ENCODE assay signal across 9 cellular contexts in the genomic region with DNA sequence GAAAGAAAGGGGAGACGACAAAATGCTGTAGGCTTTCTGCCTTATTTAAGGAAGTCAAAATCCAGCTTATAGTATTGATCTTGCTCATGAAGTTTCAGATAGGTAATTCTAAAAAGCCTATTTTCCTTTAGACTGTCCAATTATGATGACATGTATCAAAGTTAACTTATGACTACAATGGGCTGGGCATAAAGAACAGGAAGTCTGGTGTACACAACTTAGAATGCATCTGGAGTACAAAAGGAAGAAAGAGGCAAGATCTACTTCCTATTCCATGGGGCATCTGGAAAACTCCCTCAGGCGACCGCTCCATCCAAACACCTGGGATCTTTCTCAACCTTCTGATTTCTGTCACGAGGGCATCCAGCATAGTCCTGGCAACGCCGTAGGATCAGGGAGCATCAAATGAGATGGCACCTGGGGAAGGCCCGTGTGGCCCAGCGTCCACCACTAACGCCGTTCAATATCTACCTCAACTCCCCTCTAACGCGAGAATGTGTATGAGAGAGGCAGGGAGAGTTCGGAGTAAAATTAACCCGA. TPM values are rescaled to one million over a fixed set of nuclear protein-coding genes. Genes with fewer than 3 reads are reported as not detected.
DNase-seq lines count a peak whose midpoint lies in the region; ATAC-seq and TF ChIP-seq lines count a peak whose summit lies in the region.
"Had no signal": no experiment of that assay in that cellular context is flagged by ENCODE, and none has a peak within 500 bp of the region (broad histone marks: within the 10 kb centered on the region; RNA-seq: fewer than 3 reads in every experiment).

No MANE protein-coding gene starts in this region.

- H3K27ac Mint-ChIP-seq in naive thymus-derived CD4-positive, alpha-beta T cell: peak overlapping the region; percentile 71 to 96 (median 92)

- H3K4me1 Mint-ChIP-seq in naive thymus-derived CD4-positive, alpha-beta T cell: peaks cover 38 to 73% (median 61%) of the 10 kb centered on the region in 7 donors

- H3K27ac ChIP-seq in OCI-LY1 (ENCODE audit: low read depth, low read length, poor library complexity, severe bottlenecking): no peak overlapping the region
- H3K27ac ChIP-seq in effector memory CD4-positive, alpha-beta T cell (ENCODE audit: insufficient read depth, low read length, poor library complexity, severe bottlenecking): peak overlapping the region; percentile 62
- H3K27ac ChIP-seq in naive thymus-derived CD4-positive, alpha-beta T cell (ENCODE audit: low read depth, low read length): peak overlapping the region; percentile 77

- no peaks in the 10 kb centered on the region for H4K20me1 ChIP-seq in OCI-LY1 (ENCODE audit: insufficient read depth, low read length)

- H3K36me3 Mint-ChIP-seq in naive thymus-derived CD4-positive, alpha-beta T cell: peaks cover 0 to 36% (median 16%) of the 10 kb centered on the region in 5 donors

- peak; percentile 3 for ATAC-seq in HG02678 (IDR thresholded peaks at IDR 0.05; ENCODE audit: unreplicated experiment)
- ATAC-seq in naive thymus-derived CD4-positive, alpha-beta T cell: peak; percentile 16

- H3K4me3 Mint-ChIP-seq in naive thymus-derived CD4-positive, alpha-beta T cell: peak overlapping the region; percentile 86 to 99 (median 92)

- peaks cover 19% of the 10 kb centered on the region for H3K4me1 ChIP-seq in OCI-LY1 (ENCODE audit: insufficient read depth, low read length, severe bottlenecking)
- H3K4me1 ChIP-seq in effector memory CD4-positive, alpha-beta T cell (ENCODE audit: control insufficient read depth, insufficient read depth, low read length, poor library complexity, severe bottlenecking): no peaks in the 10 kb centered on the region
- H3K4me1 ChIP-seq in naive thymus-derived CD4-positive, alpha-beta T cell (ENCODE audit: control insufficient read depth in 2 of 2, insufficient read depth in 2 of 2, low read length in 2 of 2): peaks cover 18 to 21% of the 10 kb centered on the region in 2 donors

- no peaks in the 10 kb centered on the region for H3K27me3 Mint-ChIP-seq in naive thymus-derived CD4-positive, alpha-beta T cell

- peaks cover 0 to 6% (median 0%) of the 10 kb centered on the region in 11 donors for H3K9me3 Mint-ChIP-seq in naive thymus-derived CD4-positive, alpha-beta T cell

- peaks cover 38% of the 10 kb centered on the region for H3K79me2 ChIP-seq in OCI-LY1 (ENCODE audit: insufficient read depth, low read length)

- no peaks in the 10 kb centered on the region for H3F3A ChIP-seq in OCI-LY1 (ENCODE audit: insufficient read depth, low read length)

- peak; percentile 63 for DNase-seq in NCI-H2227 (lab: John Stamatoyannopoulos, UW; ENCODE audit: unreplicated experiment)
- no peak for DNase-seq in NCI-H2227 treated with DMSO at 0.1 percent for 48 hours (lab: John Stamatoyannopoulos, UW)
- DNase-seq in effector memory CD4-positive, alpha-beta T cell: no peak
- DNase-seq in naive thymus-derived CD4-positive, alpha-beta T cell: no peak
- DNase-seq in effector CD4-positive, alpha-beta T cell: no peak
- no peak for DNase-seq in RPMI8226

- intact Hi-C loops in naive thymus-derived CD4-positive, alpha-beta T cell (cut with micrococcal nuclease): loop anchor here (1.0 to 2.0 kb wide), 9 partner anchors 33 to 1540 kb away; a partner anchor contains a TSS

- no peak for TF ChIP-seq CTCF in OCI-LY1 (IDR thresholded peaks at IDR 0.05; ENCODE audit: low read length)

- no peaks in the 10 kb centered on the region for H3K9me3 ChIP-seq in OCI-LY1 (ENCODE audit: low read length)
- no peaks in the 10 kb centered on the region for H3K9me3 ChIP-seq in effector memory CD4-positive, alpha-beta T cell (ENCODE audit: control insufficient read depth, low read length)
- no peaks in the 10 kb centered on the region for H3K9me3 ChIP-seq in naive thymus-derived CD4-positive, alpha-beta T cell (ENCODE audit: control insufficient read depth in 2 of 3, low read length in 3 of 3)

- no peak overlapping the region for H2AFZ ChIP-seq in OCI-LY1 (ENCODE audit: low read length)

- H3K4me2 ChIP-seq in OCI-LY1 (ENCODE audit: low read length): peak overlapping the region; percentile 77

- no peaks in the 10 kb centered on the region for H3K27me3 ChIP-seq in OCI-LY1 (ENCODE audit: insufficient read depth, low read length)
- H3K27me3 ChIP-seq in effector memory CD4-positive, alpha-beta T cell (replicated peaks; ENCODE audit: control insufficient read depth, insufficient read depth, low read length, poor library complexity, severe bottlenecking): no peaks in the 10 kb centered on the region
- no peaks in the 10 kb centered on the region for H3K27me3 ChIP-seq in naive thymus-derived CD4-positive, alpha-beta T cell (ENCODE audit: control insufficient read depth in 2 of 2, insufficient read depth in 2 of 2, low read length in 2 of 2)

- POLR2A ChIA-PET in naive thymus-derived CD4-positive, alpha-beta T cell (lab: Charles Lee): interaction anchor here (0.7 kb wide), 1 partner anchor 75 kb away, joined by 4 read pairs; a partner anchor contains a TSS

- H3K9ac ChIP-seq in OCI-LY1 (ENCODE audit: low read length): peak overlapping the region; percentile 74

- peak overlapping the region; percentile 83 for H3K4me3 ChIP-seq in OCI-LY1 (ENCODE audit: low read depth, low read length, poor library complexity, severe bottlenecking)
- peak overlapping the region; percentile 74 for H3K4me3 ChIP-seq in effector memory CD4-positive, alpha-beta T cell (ENCODE audit: insufficient read depth, low read depth, low read length, poor library complexity, severe bottlenecking)
- peak overlapping the region; percentile 81 for H3K4me3 ChIP-seq in naive thymus-derived CD4-positive, alpha-beta T cell (ENCODE audit: low read length)

- no peaks in the 10 kb centered on the region for H3K9me2 ChIP-seq in OCI-LY1 (ENCODE audit: low read depth, low read length)

- peaks cover 26% of the 10 kb centered on the region for H3K36me3 ChIP-seq in OCI-LY1 (ENCODE audit: insufficient read depth, low read length)
- H3K36me3 ChIP-seq in effector memory CD4-positive, alpha-beta T cell (ENCODE audit: control insufficient read depth, insufficient read depth, low read length): no peaks in the 10 kb centered on the region
- H3K36me3 ChIP-seq in naive thymus-derived CD4-positive, alpha-beta T cell (ENCODE audit: control insufficient read depth in 2 of 3, insufficient read depth in 3 of 3, low read length in 3 of 3): no peaks in the 10 kb centered on the region

- CTCF ChIA-PET in naive thymus-derived CD4-positive, alpha-beta T cell (lab: Charles Lee): interaction anchor here (0.7 kb wide), 1 partner anchor 1053 kb away, joined by 5 read pairs; no protein-coding TSS in a partner anchor

RNA-seq across cellular contexts. Expression of a gene that starts 0.5 kb away (rescaled TPM):
- total RNA-seq in naive thymus-derived CD4-positive, alpha-beta T cell: 10 to 100 TPM in 4 of 5 experiments, 1 to 10 TPM in 1; 9.9 to 13.5 (median 11.4) TPM
- 1 to 10 TPM; 5.0 to 9.6 TPM for polyA plus RNA-seq in naive thymus-derived CD4-positive, alpha-beta T cell

RNA-seq across cellular contexts. Expression of a gene that starts 31.5 kb away (rescaled TPM):
- total RNA-seq in naive thymus-derived CD4-positive, alpha-beta T cell: not detected
- polyA plus RNA-seq in naive thymus-derived CD4-positive, alpha-beta T cell: not detected
- polyA plus RNA-seq: adipose tissue had no signal

RNA-seq across cellular contexts. Expression of a gene that starts 33.2 kb away (rescaled TPM):
- 1 to 10 TPM in 3 of 5 experiments, under 1 TPM in 2; 0.34 to 5.2 (median 2.9) TPM for total RNA-seq in naive thymus-derived CD4-positive, alpha-beta T cell
- polyA plus RNA-seq in naive thymus-derived CD4-positive, alpha-beta T cell: 1 to 10 TPM; 1.5 to 3.8 TPM
